8 cellular contexts compared by ENCODE assay signal in genomic region chr17:75516619-75517276, GRCh38. TPM values are rescaled to one million over a fixed set of nuclear protein-coding genes. Genes with fewer than 3 reads are reported as not detected.
DNase-seq lines count a peak whose midpoint lies in the region; ATAC-seq and TF ChIP-seq lines count a peak whose summit lies in the region.

No MANE protein-coding gene starts in this region.

- DNase-seq in DND-41 (peak; percentile 55), fibroblast of lung (ENCODE audit: low read depth in 2 of 2) (peak; percentile 10 to 22), osteocyte (ENCODE audit: extremely low spot score, unreplicated experiment) (no peak), NCI-H774 (lab: John Stamatoyannopoulos, UW) (no peak), NCI-H226 (no peak)
- DNase-seq in activated CD4-positive, alpha-beta memory T cell treated with anti-CD3 and anti-CD28 coated beads, Interleukin-2, amount 10 ng/mL, durations not matched to agents 7 days and 5 days, result peak; percentile 45

- H3K9ac ChIP-seq in DND-41 (ENCODE audit: low read depth, low read length), result peak overlapping the region; percentile 79
- H3K9ac ChIP-seq in fibroblast of lung (ENCODE audit: insufficient read depth, low read length), result peak overlapping the region; percentile 55

- H3K9me3 Mint-ChIP-seq in activated CD4-positive, alpha-beta memory T cell treated with anti-CD3 and anti-CD28 coated beads, Interleukin-2, amount 10 ng/mL, durations not matched to agents 7 days and 5 days, result no peaks in the 10 kb centered on the region
- no peaks in the 10 kb centered on the region for H3K9me3 Mint-ChIP-seq in osteocyte (ENCODE audit: unreplicated experiment)

- H3K36me3 ChIP-seq in DND-41 (ENCODE audit: insufficient read depth, low read length) (peaks cover 50% of the 10 kb centered on the region), fibroblast of lung (ENCODE audit: control insufficient read depth, insufficient read depth, low read length) (peaks cover 1% of the 10 kb centered on the region)

- POLR2A ChIA-PET in activated CD4-positive, alpha-beta memory T cell treated with anti-CD3 and anti-CD28 coated beads, Interleukin-2, amount 10 ng/mL, durations not matched to agents 7 days and 5 days (lab: Charles Lee), result interaction anchor here (0.5 to 4.1 kb wide), 18 partner anchors 10 to 778 kb away, joined by 3 to 45 read pairs (median 5); partner anchors contain the start of genes GGA3, GRB2, LLGL2 and MRPS7

- TF ChIP-seq EP300 in Ishikawa (IDR thresholded peaks at IDR 0.05; ENCODE audit: borderline replicate concordance), result peak; percentile 16; the same call in 1 of the 2 replicates

- H3K9me3 ChIP-seq in DND-41 (ENCODE audit: insufficient read depth, low read length, severe bottlenecking) (no peaks in the 10 kb centered on the region), fibroblast of lung (ENCODE audit: control insufficient read depth, insufficient read depth, low read depth, low read length) (no peaks in the 10 kb centered on the region)

- H4K20me1 ChIP-seq in DND-41 (ENCODE audit: insufficient read depth, low read length), result peaks cover 29% of the 10 kb centered on the region
- no peaks in the 10 kb centered on the region for H4K20me1 ChIP-seq in fibroblast of lung (ENCODE audit: control insufficient read depth, extremely low read depth, insufficient read depth, low read length)

- TF ChIP-seq RAD21 in Ishikawa (IDR thresholded peaks at IDR 0.05; ENCODE audit: low read depth), result no peak

- peaks cover 41% of the 10 kb centered on the region for H3K79me2 ChIP-seq in DND-41 (ENCODE audit: insufficient read depth, low read length)
- peaks cover 2% of the 10 kb centered on the region for H3K79me2 ChIP-seq in fibroblast of lung (ENCODE audit: control insufficient read depth, insufficient read depth, low read length)

- peak overlapping the region; percentile 89 for H3K27ac Mint-ChIP-seq in activated CD4-positive, alpha-beta memory T cell treated with anti-CD3 and anti-CD28 coated beads, Interleukin-2, amount 10 ng/mL, durations not matched to agents 7 days and 5 days
- H3K27ac Mint-ChIP-seq in osteocyte (ENCODE audit: unreplicated experiment), result no peak overlapping the region

- ATAC-seq in DND-41 (ENCODE audit: insufficient read depth, low read depth), result peak; percentile 23; the same call in 1 of the 3 replicates
- ATAC-seq in GM21423 (IDR thresholded peaks at IDR 0.05; ENCODE audit: unreplicated experiment), result peak; percentile 14

- H3K4me3 Mint-ChIP-seq in activated CD4-positive, alpha-beta memory T cell treated with anti-CD3 and anti-CD28 coated beads, Interleukin-2, amount 10 ng/mL, durations not matched to agents 7 days and 5 days, result peak overlapping the region; percentile 94
- peak overlapping the region; percentile 73 for H3K4me3 Mint-ChIP-seq in osteocyte (ENCODE audit: unreplicated experiment)

- H3K4me2 ChIP-seq in DND-41 (ENCODE audit: insufficient read depth, low read length) (peak overlapping the region; percentile 92), fibroblast of lung (ENCODE audit: extremely low read depth, insufficient read depth, low read length) (peak overlapping the region; percentile 88)

- H3K36me3 Mint-ChIP-seq in activated CD4-positive, alpha-beta memory T cell treated with anti-CD3 and anti-CD28 coated beads, Interleukin-2, amount 10 ng/mL, durations not matched to agents 7 days and 5 days (ENCODE audit: low read depth), result peaks cover 30% of the 10 kb centered on the region
- H3K36me3 Mint-ChIP-seq in osteocyte (ENCODE audit: unreplicated experiment), result peaks cover 9% of the 10 kb centered on the region

- peak overlapping the region; percentile 60 for H3K27ac ChIP-seq in DND-41 (ENCODE audit: low read length)
- no peak overlapping the region for H3K27ac ChIP-seq in fibroblast of lung (ENCODE audit: insufficient read depth, low read length)

- CTCF ChIA-PET in activated CD4-positive, alpha-beta memory T cell treated with anti-CD3 and anti-CD28 coated beads, Interleukin-2, amount 10 ng/mL, durations not matched to agents 7 days and 5 days (lab: Charles Lee), result interaction anchor here (0.8 to 1.7 kb wide), 18 partner anchors 9 to 359 kb away, joined by 3 to 17 read pairs (median 4); partner anchors contain the start of genes GRB2, LLGL2, SLC25A19 and SMIM5

- peaks cover 3% of the 10 kb centered on the region for H3K27me3 Mint-ChIP-seq in activated CD4-positive, alpha-beta memory T cell treated with anti-CD3 and anti-CD28 coated beads, Interleukin-2, amount 10 ng/mL, durations not matched to agents 7 days and 5 days
- H3K27me3 Mint-ChIP-seq in osteocyte (ENCODE audit: unreplicated experiment), result no peaks in the 10 kb centered on the region

- peaks cover 30% of the 10 kb centered on the region for H3K4me1 Mint-ChIP-seq in activated CD4-positive, alpha-beta memory T cell treated with anti-CD3 and anti-CD28 coated beads, Interleukin-2, amount 10 ng/mL, durations not matched to agents 7 days and 5 days
- peaks cover 31% of the 10 kb centered on the region for H3K4me1 Mint-ChIP-seq in osteocyte (ENCODE audit: unreplicated experiment)

- H2AFZ ChIP-seq in DND-41 (ENCODE audit: low read depth, low read length) (peak overlapping the region; percentile 86), fibroblast of lung (ENCODE audit: low read length) (peak overlapping the region; percentile 49)

- TF ChIP-seq CTCF in DND-41 (IDR thresholded peaks at IDR 0.05; ENCODE audit: borderline replicate concordance, extremely low read depth, low read length, poor library complexity, severe bottlenecking), result no peak
- no peak for TF ChIP-seq CTCF in fibroblast of lung (conservative IDR thresholded peaks at IDR 0.05 in 1 of 2, IDR thresholded peaks at IDR 0.05 in 1 of 2; ENCODE audit: low read depth in 1 of 2, low read length in 2 of 2)
- TF ChIP-seq CTCF in osteocyte (IDR thresholded peaks at IDR 0.05), result no peak

- H3K27me3 ChIP-seq in DND-41 (ENCODE audit: insufficient read depth, low read length, poor library complexity), result no peaks in the 10 kb centered on the region
- no peaks in the 10 kb centered on the region for H3K27me3 ChIP-seq in fibroblast of lung (ENCODE audit: control insufficient read depth, insufficient read depth, low read length)

- H3K4me3 ChIP-seq in DND-41 (ENCODE audit: low read depth in 1 of 2, low read length in 2 of 2) (peak overlapping the region; percentile 67 to 88), fibroblast of lung (replicated peaks in 1 of 4; ENCODE audit: control extremely low read depth in 1 of 4, insufficient read depth in 1 of 4, low read depth in 3 of 4, low read length in 4 of 4) (peak overlapping the region; percentile 63 to 87 (median 74))

- H3K4me1 ChIP-seq in DND-41 (ENCODE audit: insufficient read depth, low read length) (peaks cover 50% of the 10 kb centered on the region), fibroblast of lung (ENCODE audit: control insufficient read depth, extremely low read depth, insufficient read depth, low read length) (peaks cover 3% of the 10 kb centered on the region)

TF ChIP-seq in Ishikawa, 13 proteins besides CTCF, POLR2A, EP300 and RAD21 (continues in another document):
- peak; percentile 74; the same call in 1 of the 2 replicates for TF ChIP-seq ZBTB7A (IDR thresholded peaks at IDR 0.05; ENCODE audit: low read depth)
- no peak for TF ChIP-seq TEAD4 (IDR thresholded peaks at IDR 0.05)
- TF ChIP-seq CEBPB (IDR thresholded peaks at IDR 0.05), result no peak
- no peak for TF ChIP-seq FOXM1 (IDR thresholded peaks at IDR 0.05; ENCODE audit: borderline replicate concordance, low read depth)
- TF ChIP-seq USF1 (IDR thresholded peaks at IDR 0.05), result no peak
- TF ChIP-seq EGR1 (IDR thresholded peaks at IDR 0.05), result peak; percentile 67
- no peak; the same call in 1 of the 2 replicates for TF ChIP-seq TAF1 (IDR thresholded peaks at IDR 0.05; ENCODE audit: low read depth)
- TF ChIP-seq NFIC (IDR thresholded peaks at IDR 0.05), result no peak
- TF ChIP-seq TCF12 (IDR thresholded peaks at IDR 0.05; ENCODE audit: low read depth), result no peak
- no peak for TF ChIP-seq YY1 (IDR thresholded peaks at IDR 0.05; ENCODE audit: low read depth)
- TF ChIP-seq CREB1 (IDR thresholded peaks at IDR 0.05; ENCODE audit: low read depth), result no peak

RNA-seq across cellular contexts. Expression of gene TSEN54, which starts 0.4 kb away (rescaled TPM):
- total RNA-seq in activated CD4-positive, alpha-beta memory T cell treated with anti-CD3 and anti-CD28 coated beads, Interleukin-2, amount 10 ng/mL, durations not matched to agents 7 days and 5 days, result 10 to 100 TPM; 55.6 to 60.5 TPM
- total RNA-seq in fibroblast of lung (7.8 and 10.0 TPM in 2 replicates), osteocyte (12.6 and 23.3 TPM in 2 replicates)
- 5.3 and 10.1 TPM in 2 replicates for polyA plus RNA-seq in fibroblast of lung
- 6.1 and 11.4 TPM in 2 replicates for polyA plus RNA-seq in fibroblast of lung (2012)
- 9.1 and 13.8 TPM in 2 replicates for polyA minus RNA-seq in fibroblast of lung (ENCODE audit: low replicate concordance)

RNA-seq across cellular contexts. Expression of gene CASKIN2, which starts 1.4 kb away (rescaled TPM):
- total RNA-seq in activated CD4-positive, alpha-beta memory T cell treated with anti-CD3 and anti-CD28 coated beads, Interleukin-2, amount 10 ng/mL, durations not matched to agents 7 days and 5 days, result 1 to 10 TPM; 1.5 to 1.9 TPM
- total RNA-seq in fibroblast of lung (4.9 and 8.3 TPM in 2 replicates), osteocyte (28.1 and 32.6 TPM in 2 replicates)
- 3.4 and 4.5 TPM in 2 replicates for polyA plus RNA-seq in fibroblast of lung
- polyA plus RNA-seq in fibroblast of lung (2012), result 6.5 and 7.7 TPM in 2 replicates
- 22.1 and 28.7 TPM in 2 replicates for polyA minus RNA-seq in fibroblast of lung (ENCODE audit: low replicate concordance)

RNA-seq across cellular contexts. Expression of gene LLGL2, which starts 8.7 kb away (rescaled TPM):
- total RNA-seq in activated CD4-positive, alpha-beta memory T cell treated with anti-CD3 and anti-CD28 coated beads, Interleukin-2, amount 10 ng/mL, durations not matched to agents 7 days and 5 days, result 10 to 100 TPM; 25.9 to 27.8 TPM
- total RNA-seq in fibroblast of lung (0.26 and 0.33 TPM in 2 replicates), osteocyte (2.4 and 3.3 TPM in 2 replicates)
- polyA plus RNA-seq in fibroblast of lung, result 0.02 and 0.03 TPM in 2 replicates
- 0.08 and 0.48 TPM in 2 replicates for polyA plus RNA-seq in fibroblast of lung (2012)
- polyA minus RNA-seq in fibroblast of lung (ENCODE audit: low replicate concordance), result not detected in 2 replicates

Comparison
In these comparisons a context has a peak if more than half of its experiments do, and no peak if none do; other contexts are left out.
1. DNase-seq: peak in DND-41 (single experiment), activated CD4-positive, alpha-beta memory T cell treated with anti-CD3 and anti-CD28 coated beads, Interleukin-2, amount 10 ng/mL, durations not matched to agents 7 days and 5 days (single experiment) and fibroblast of lung (2 of 2); none in osteocyte (single experiment), NCI-H774 (single experiment) and NCI-H226 (single experiment).